Comparison of ENCODE assay signal across 32 cellular contexts in genomic region chr1:51697160-51697559, GRCh38.
DNase-seq lines count a peak whose midpoint lies in the region; ATAC-seq, FAIRE-seq and TF ChIP-seq lines count a peak whose summit lies in the region.
"Had no signal": no experiment of that assay in that cellular context is flagged by ENCODE, and none has a peak within 500 bp of the region (broad histone marks: within the 10 kb centered on the region; RNA-seq: fewer than 3 reads in every experiment).

No MANE protein-coding gene starts in this region.

- H3K27ac ChIP-seq in Karpas-422 (ENCODE audit: low read length) (no peak overlapping the region), astrocyte (ENCODE audit: low read depth, low read length) (no peak overlapping the region), suprapubic skin (no peak overlapping the region)
- H3K27ac ChIP-seq in CD8-positive, alpha-beta T cell (ENCODE audit: low read depth, low read length) = no peak overlapping the region
- H3K27ac ChIP-seq: cardiac muscle cell, colonic mucosa, pancreas, thoracic aorta had no signal

- H3K27me3 Mint-ChIP-seq in CD14-positive monocyte (ENCODE audit: low read depth in 3 of 3) (peaks cover 0 to 2% (median 0%) of the 10 kb centered on the region in 3 donors), astrocyte (ENCODE audit: low read depth, unreplicated experiment) (no peaks in the 10 kb centered on the region)
- H3K27me3 Mint-ChIP-seq in CD8-positive, alpha-beta T cell (ENCODE audit: low read depth) = no peaks in the 10 kb centered on the region
- H3K27me3 Mint-ChIP-seq: activated CD8-positive, alpha-beta T cell treated with anti-CD3 and anti-CD28 coated beads for 36 hours; stimulated activated naive CD8-positive, alpha-beta T cell treated with anti-CD3 and anti-CD28 coated beads, Interleukin-15, Interleukin-2, amounts not matched to agents 100 ng/mL and 50 ng/mL, for 24 hours had no signal

- H3K9me2 ChIP-seq in Karpas-422 (replicated peaks; ENCODE audit: insufficient read depth, low read length) = no peaks in the 10 kb centered on the region

- TF ChIP-seq CTCF in CD14-positive monocyte (IDR thresholded peaks at IDR 0.05) = no peak
- no peak for TF ChIP-seq CTCF in astrocyte (IDR thresholded peaks at IDR 0.05; ENCODE audit: insufficient read depth, low read depth, low read length)
- TF ChIP-seq CTCF in suprapubic skin (IDR thresholded peaks at IDR 0.05) = no peak
- no peak for TF ChIP-seq CTCF in CD8-positive, alpha-beta T cell (IDR thresholded peaks at IDR 0.05)

- intact Hi-C loops in CD14-positive monocyte (cut with micrococcal nuclease) = loop anchor here in 1 of 2 donors (10.0 kb wide), 1 partner anchor 62 kb away; no protein-coding TSS in a partner anchor
- intact Hi-C loops in CD8-positive, alpha-beta T cell (cut with DNase I, micrococcal nuclease) = no loop called here

- no peak overlapping the region for H3K9ac ChIP-seq in Karpas-422 (ENCODE audit: low read length)
- H3K9ac ChIP-seq in astrocyte (ENCODE audit: low read length) = no peak overlapping the region

- no peak for TF ChIP-seq POLR2A in suprapubic skin (IDR thresholded peaks at IDR 0.05)

- no peak overlapping the region for H3K4me3 ChIP-seq in Karpas-422 (ENCODE audit: low read length)
- no peak overlapping the region for H3K4me3 ChIP-seq in astrocyte (ENCODE audit: insufficient read depth, low read depth, low read length)
- no peak overlapping the region for H3K4me3 ChIP-seq in suprapubic skin
- H3K4me3 ChIP-seq in CD8-positive, alpha-beta T cell (ENCODE audit: low read depth, low read length) = no peak overlapping the region
- H3K4me3 ChIP-seq: cardiac muscle cell, colonic mucosa, left lung, pancreas, smooth muscle cell, thoracic aorta had no signal

- CTCF ChIA-PET in CD8-positive, alpha-beta T cell (lab: Charles Lee) = no interaction called here

- no peak for DNase-seq in CD14-positive monocyte (ENCODE audit: low spot score)
- DNase-seq in Karpas-422 = peak; percentile 22
- peak; percentile 75 for DNase-seq in astrocyte (ENCODE audit: low read depth)
- peak; percentile 69 for DNase-seq in iris pigment epithelial cell (ENCODE audit: low read depth)
- no peak for DNase-seq in kidney tubule cell (ENCODE audit: low spot score)
- no peak for DNase-seq in suprapubic skin (ENCODE audit: low spot score in 2 of 2)
- no peak for DNase-seq in CD8-positive, alpha-beta T cell
- DNase-seq: activated CD4-positive, CD25-positive, alpha-beta regulatory T cell treated with anti-CD3 and anti-CD28 coated beads, Interleukin-2, amount 50 U/mL, for 72 hours; activated CD8-positive, alpha-beta T cell treated with anti-CD3 and anti-CD28 coated beads for 36 hours; activated naive CD4-positive, alpha-beta T cell treated with anti-CD3 and anti-CD28 coated beads for 36 hours; amygdala; colonic mucosa; DMS153; effector CD4-positive, alpha-beta T cell; glutamatergic neuron; left lung; mesenchymal stem cell; NCI-H2029; NCI-H526; nephron progenitor cell; pancreas; Right ventricle myocardium superior; stimulated activated CD4-positive, alpha-beta T cell treated with anti-CD3 and anti-CD28 coated beads, Interleukin-1b, Interleukin-23, amount 100 ng/mL, for 48 hours had no signal

- POLR2A ChIA-PET in CD8-positive, alpha-beta T cell (lab: Charles Lee) = interaction anchor here (0.6 kb wide), 1 partner anchor 339 kb away, joined by 3 read pairs; no protein-coding TSS in a partner anchor

- H3K9me3 ChIP-seq in Karpas-422 (ENCODE audit: low read length) = no peaks in the 10 kb centered on the region
- H3K9me3 ChIP-seq in astrocyte (ENCODE audit: insufficient read depth, low read depth, low read length) = no peaks in the 10 kb centered on the region
- H3K9me3 ChIP-seq in suprapubic skin = no peaks in the 10 kb centered on the region
- H3K9me3 ChIP-seq in CD8-positive, alpha-beta T cell (ENCODE audit: low read length) = no peaks in the 10 kb centered on the region
- H3K9me3 ChIP-seq: colonic mucosa, left lung, pancreas, thoracic aorta had no signal

- H4K20me1 ChIP-seq in Karpas-422 (ENCODE audit: insufficient read depth, low read depth, low read length) (peaks cover 39% of the 10 kb centered on the region), astrocyte (ENCODE audit: insufficient read depth, low read length) (no peaks in the 10 kb centered on the region)

- peaks cover 2 to 9% of the 10 kb centered on the region in 2 donors for H3K36me3 Mint-ChIP-seq in CD14-positive monocyte
- no peaks in the 10 kb centered on the region for H3K36me3 Mint-ChIP-seq in astrocyte (ENCODE audit: low read depth, unreplicated experiment)
- H3K36me3 Mint-ChIP-seq in CD8-positive, alpha-beta T cell = peaks cover 2% of the 10 kb centered on the region

- no peak overlapping the region for H2AFZ ChIP-seq in Karpas-422 (ENCODE audit: low read length)
- H2AFZ ChIP-seq in astrocyte (ENCODE audit: low read depth, low read length) = no peak overlapping the region

- peaks cover 0 to 3% (median 0%) of the 10 kb centered on the region in 7 donors for H3K9me3 Mint-ChIP-seq in CD14-positive monocyte
- H3K9me3 Mint-ChIP-seq in astrocyte (ENCODE audit: unreplicated experiment) = no peaks in the 10 kb centered on the region
- no peaks in the 10 kb centered on the region for H3K9me3 Mint-ChIP-seq in CD8-positive, alpha-beta T cell
- H3K9me3 Mint-ChIP-seq: activated CD8-positive, alpha-beta T cell treated with anti-CD3 and anti-CD28 coated beads for 36 hours; stimulated activated naive CD8-positive, alpha-beta T cell treated with anti-CD3 and anti-CD28 coated beads, Interleukin-15, Interleukin-2, amounts not matched to agents 100 ng/mL and 50 ng/mL, for 24 hours; T-helper 1 cell treated with Interleukin-12 subunit alpha and Interleukin-12 subunit beta and Interleukin-4 antibody, amounts not matched to agents 30 μg/mL and 1 μg/mL, for 36 hours had no signal

- H3K4me2 ChIP-seq in Karpas-422 (ENCODE audit: low read depth, low read length, poor library complexity, severe bottlenecking) (no peak overlapping the region), astrocyte (ENCODE audit: low read length) (no peak overlapping the region)
- H3K4me2 ChIP-seq: smooth muscle cell had no signal

- H3K36me3 ChIP-seq in Karpas-422 (ENCODE audit: insufficient read depth, low read length) = no peaks in the 10 kb centered on the region
- H3K36me3 ChIP-seq in astrocyte (ENCODE audit: insufficient read depth, low read length) = no peaks in the 10 kb centered on the region
- no peaks in the 10 kb centered on the region for H3K36me3 ChIP-seq in suprapubic skin
- H3K36me3 ChIP-seq in CD8-positive, alpha-beta T cell (ENCODE audit: insufficient read depth, low read length) = no peaks in the 10 kb centered on the region
- H3K36me3 ChIP-seq: cardiac muscle cell, colonic mucosa, left lung, pancreas, thoracic aorta had no signal

- H3K79me2 ChIP-seq in Karpas-422 (ENCODE audit: low read length) (no peaks in the 10 kb centered on the region), astrocyte (ENCODE audit: insufficient read depth, low read length) (peaks cover 30% of the 10 kb centered on the region)

- H3K4me3 Mint-ChIP-seq in CD14-positive monocyte (no peak overlapping the region), astrocyte (ENCODE audit: unreplicated experiment) (no peak overlapping the region)
- no peak overlapping the region for H3K4me3 Mint-ChIP-seq in CD8-positive, alpha-beta T cell
- H3K4me3 Mint-ChIP-seq: activated CD8-positive, alpha-beta T cell treated with anti-CD3 and anti-CD28 coated beads for 36 hours; activated naive CD4-positive, alpha-beta T cell treated with anti-CD3 and anti-CD28 coated beads for 36 hours; nephron progenitor cell; stimulated activated naive CD8-positive, alpha-beta T cell treated with anti-CD3 and anti-CD28 coated beads, Interleukin-15, Interleukin-2, amounts not matched to agents 100 ng/mL and 50 ng/mL, for 24 hours; T-helper 1 cell treated with Interleukin-12 subunit alpha and Interleukin-12 subunit beta and Interleukin-4 antibody, amounts not matched to agents 30 μg/mL and 1 μg/mL, for 36 hours had no signal

- ATAC-seq in CD8-positive, alpha-beta T cell = no peak
- ATAC-seq: activated CD8-positive, alpha-beta T cell treated with anti-CD3 and anti-CD28 coated beads for 36 hours; HCT116; left lung; pancreas; SK-N-SH treated with all-trans-retinoic acid at 6 μM for 48 hours had no signal

- H3K27ac Mint-ChIP-seq in CD14-positive monocyte (peak overlapping the region in 4 of 7 donors; percentile 12 to 73 (median 46)), astrocyte (ENCODE audit: unreplicated experiment) (no peak overlapping the region)
- no peak overlapping the region for H3K27ac Mint-ChIP-seq in CD8-positive, alpha-beta T cell
- H3K27ac Mint-ChIP-seq: activated CD8-positive, alpha-beta T cell treated with anti-CD3 and anti-CD28 coated beads for 36 hours; activated naive CD4-positive, alpha-beta T cell treated with anti-CD3 and anti-CD28 coated beads for 36 hours; nephron progenitor cell; stimulated activated naive CD8-positive, alpha-beta T cell treated with anti-CD3 and anti-CD28 coated beads, Interleukin-15, Interleukin-2, amounts not matched to agents 100 ng/mL and 50 ng/mL, for 24 hours; T-helper 1 cell treated with Interleukin-12 subunit alpha and Interleukin-12 subunit beta and Interleukin-4 antibody, amounts not matched to agents 30 μg/mL and 1 μg/mL, for 36 hours had no signal

- no peaks in the 10 kb centered on the region for H3K27me3 ChIP-seq in Karpas-422 (ENCODE audit: low read length)
- H3K27me3 ChIP-seq in astrocyte (ENCODE audit: insufficient read depth, low read length) = no peaks in the 10 kb centered on the region
- H3K27me3 ChIP-seq in suprapubic skin = no peaks in the 10 kb centered on the region
- H3K27me3 ChIP-seq in CD8-positive, alpha-beta T cell (ENCODE audit: insufficient read depth, low read length) = no peaks in the 10 kb centered on the region
- H3K27me3 ChIP-seq: cardiac muscle cell, colonic mucosa, left lung, pancreas had no signal

- no peak for TF ChIP-seq EP300 in suprapubic skin (IDR thresholded peaks at IDR 0.05)

- no peak for FAIRE-seq in astrocyte (lab: Jason Lieb, UNC)
- FAIRE-seq: islet of Langerhans, pancreas, urothelium cell line had no signal

- peaks cover 12% of the 10 kb centered on the region for H3K4me1 Mint-ChIP-seq in CD14-positive monocyte
- H3K4me1 Mint-ChIP-seq in astrocyte (ENCODE audit: low read depth, unreplicated experiment) = peaks cover 24% of the 10 kb centered on the region
- peaks cover 5% of the 10 kb centered on the region for H3K4me1 Mint-ChIP-seq in CD8-positive, alpha-beta T cell (ENCODE audit: low read depth)
- H3K4me1 Mint-ChIP-seq: nephron progenitor cell had no signal

- H3K4me1 ChIP-seq in Karpas-422 (ENCODE audit: low read length) (no peaks in the 10 kb centered on the region), astrocyte (ENCODE audit: insufficient read depth, low read length) (peaks cover 17% of the 10 kb centered on the region), suprapubic skin (peaks cover 14% of the 10 kb centered on the region)
- H3K4me1 ChIP-seq in CD8-positive, alpha-beta T cell (ENCODE audit: insufficient read depth, low read length) = no peaks in the 10 kb centered on the region
- H3K4me1 ChIP-seq: colonic mucosa had no signal

- 90% methylated on average over 3 of the region's 3 CpGs for WGBS in suprapubic skin

Comparison
In these comparisons a context has a peak if more than half of its experiments do, and no peak if none do; other contexts are left out.
1. DNase-seq: peak in Karpas-422 (single experiment), astrocyte (single experiment) and iris pigment epithelial cell (single experiment); none in CD14-positive monocyte (single experiment), kidney tubule cell (single experiment), suprapubic skin (0 of 2) and CD8-positive, alpha-beta T cell (0 of 7).
2. H3K27ac Mint-ChIP-seq: peak in CD14-positive monocyte (4 of 7); none in astrocyte (single experiment) and CD8-positive, alpha-beta T cell (single experiment).